ENCODE assay signal across 8 cellular contexts in the genomic region with DNA sequence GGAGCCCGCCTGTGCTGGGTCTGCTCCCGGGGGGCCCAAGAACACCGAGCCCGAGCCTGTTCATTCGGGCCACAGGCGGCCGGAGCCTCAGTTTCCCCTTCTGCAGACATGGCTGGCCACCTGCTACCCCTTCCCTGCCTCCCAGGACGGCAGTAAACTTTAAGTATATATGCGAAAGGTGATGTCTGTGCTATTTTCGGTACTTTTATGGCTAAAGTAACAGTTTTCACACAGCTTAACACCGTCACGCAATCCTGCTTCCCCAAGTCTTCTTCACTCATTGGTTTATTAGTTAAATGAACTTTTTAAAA. TPM values are rescaled to one million over a fixed set of nuclear protein-coding genes. Genes with fewer than 3 reads are reported as not detected.
DNase-seq lines count a peak whose midpoint lies in the region; ATAC-seq, FAIRE-seq and TF ChIP-seq lines count a peak whose summit lies in the region.

No MANE protein-coding gene starts in this region.

- H4K8ac ChIP-seq in mesendoderm (ENCODE audit: low read depth, low read length), result peak overlapping the region; percentile 82

- no peak for TF ChIP-seq EP300 in K562 (IDR thresholded peaks at IDR 0.05; ENCODE audit: low read length)

- H3K56ac ChIP-seq in mesendoderm (ENCODE audit: low read length), result peak overlapping the region; percentile 95

- peaks cover 19% of the 10 kb centered on the region for H3K79me1 ChIP-seq in mesendoderm (ENCODE audit: low read length)

- CTCF ChIA-PET in K562 (lab: Yijun Ruan, JAX; ENCODE audit: low intra/inter-chr PET ratio), result no interaction called here
- CTCF ChIA-PET in HEK293T (lab: Yijun Ruan, JAX), result interaction anchor here (0.7 kb wide), 1 partner anchor 464 kb away, joined by 4 read pairs; no protein-coding TSS in a partner anchor

- H3K27ac ChIP-seq in K562 (ENCODE audit: extremely low read depth, low read depth, low read length) (peak overlapping the region; percentile 72), mesendoderm (ENCODE audit: low read depth, low read length) (peak overlapping the region; percentile 69)

- H3K18ac ChIP-seq in mesendoderm (ENCODE audit: low read length), result peak overlapping the region; percentile 90

- H2BK15ac ChIP-seq in mesendoderm (replicated peaks; ENCODE audit: low read depth), result no peak overlapping the region

- H3K79me2 ChIP-seq in K562 (ENCODE audit: control insufficient read depth, insufficient read depth, low read length), result peaks cover 33% of the 10 kb centered on the region
- H3K79me2 ChIP-seq in mesendoderm (ENCODE audit: control insufficient read depth, insufficient read depth, low read length), result peaks cover 18% of the 10 kb centered on the region

- peaks cover 19% of the 10 kb centered on the region for H3K36me3 Mint-ChIP-seq in effector memory CD8-positive, alpha-beta T cell (ENCODE audit: insufficient read depth)

- H3K23ac ChIP-seq in mesendoderm (ENCODE audit: low read length), result no peak overlapping the region

- TF ChIP-seq RAD21 in K562 (CRISPR knock-in tag; conservative IDR thresholded peaks at IDR 0.05 in 1 of 2, IDR thresholded peaks at IDR 0.05 in 1 of 2), result no peak

- H2AFZ ChIP-seq in K562 (ENCODE audit: low read depth, low read length), result peak overlapping the region; percentile 97

- peak overlapping the region in 1 of 2 donors; percentile 64 for H3K27ac Mint-ChIP-seq in effector memory CD8-positive, alpha-beta T cell

- H3K4me1 ChIP-seq in K562 (replicated peaks in 1 of 2; ENCODE audit: control insufficient read depth in 2 of 2, insufficient read depth in 2 of 2, low read length in 2 of 2) (peaks cover 17% of the 10 kb centered on the region in 2 experiments; a peak in 4 of 5 replicates), mesendoderm (ENCODE audit: control insufficient read depth, low read depth, low read length) (peaks cover 2% of the 10 kb centered on the region)

- no peak overlapping the region for H2BK120ac ChIP-seq in mesendoderm (ENCODE audit: low read depth, low read length)

- no peaks in the 10 kb centered on the region for H4K20me1 ChIP-seq in K562 (replicated peaks; ENCODE audit: control insufficient read depth, insufficient read depth, low read length)

- H3K4me3 Mint-ChIP-seq in effector memory CD8-positive, alpha-beta T cell, result no peak overlapping the region

- no peak for TF ChIP-seq POLR2A in K562 (conservative IDR thresholded peaks at IDR 0.05)

- no peak overlapping the region for H2AK5ac ChIP-seq in mesendoderm (ENCODE audit: low read length)

- peak overlapping the region; percentile 69 for H3K4me3 ChIP-seq in K562
- peak overlapping the region; percentile 92 for H3K4me3 ChIP-seq in mesendoderm (ENCODE audit: low read length)

- no peak overlapping the region for H2BK5ac ChIP-seq in mesendoderm (ENCODE audit: low read length)

- H3K9me3 ChIP-seq in K562 (replicated peaks; ENCODE audit: control insufficient read depth, insufficient read depth, low read depth, low read length), result peaks cover 4% of the 10 kb centered on the region; the same call in 1 of the 2 replicates

- peaks cover 7 to 8% of the 10 kb centered on the region in 2 donors for H3K4me1 Mint-ChIP-seq in effector memory CD8-positive, alpha-beta T cell (ENCODE audit: low read depth in 2 of 2)

- H3K27me3 Mint-ChIP-seq in effector memory CD8-positive, alpha-beta T cell, result no peaks in the 10 kb centered on the region

- H3K4me2 ChIP-seq in K562 (ENCODE audit: insufficient read depth, low read length) (peak overlapping the region; percentile 95), mesendoderm (ENCODE audit: low read length) (peak overlapping the region; percentile 95)

- peak overlapping the region; percentile 8 for H3K4ac ChIP-seq in mesendoderm (ENCODE audit: low read depth, low read length)

- POLR2A ChIA-PET in K562 (lab: Yijun Ruan, JAX) (interaction anchor here (0.6 kb wide), 1 partner anchor 142 kb away, joined by 8 read pairs; no protein-coding TSS in a partner anchor), HEK293T (lab: Yijun Ruan, JAX) (interaction anchor here (0.6 to 2.2 kb wide), 6 partner anchors 9 to 218 kb away, joined by 3 to 5 read pairs (median 4); a partner anchor contains a TSS)

- in situ Hi-C loops in K562 (cut with MboI), result loop anchor here (10.0 kb wide), 1 partner anchor 393 kb away; no protein-coding TSS in a partner anchor

- H3K27me3 ChIP-seq in K562 (ENCODE audit: control insufficient read depth in 2 of 2, insufficient read depth in 2 of 2, low read length in 2 of 2) (no peaks in the 10 kb centered on the region), mesendoderm (ENCODE audit: insufficient read depth, low read length, poor library complexity) (peaks cover 2% of the 10 kb centered on the region)

- peak; percentile 64 for FAIRE-seq in K562 (lab: Jason Lieb, UNC)

- H4K5ac ChIP-seq in mesendoderm (ENCODE audit: low read length), result no peak overlapping the region

- peak; percentile 4 for ATAC-seq in HG03432 (IDR thresholded peaks at IDR 0.05; ENCODE audit: unreplicated experiment)
- ATAC-seq in K562, result peak; percentile 5
- no peak for ATAC-seq in HG02763 (IDR thresholded peaks at IDR 0.05; ENCODE audit: unreplicated experiment)
- no peak for ATAC-seq in effector memory CD8-positive, alpha-beta T cell (replicated peaks)

- H3K36me3 ChIP-seq in K562 (ENCODE audit: control insufficient read depth, insufficient read depth, low read length), result peaks cover 35% of the 10 kb centered on the region
- peaks cover 4% of the 10 kb centered on the region for H3K36me3 ChIP-seq in mesendoderm (ENCODE audit: control insufficient read depth, insufficient read depth, low read length)

- intact Hi-C loops in K562 (cut with micrococcal nuclease), result loop anchor here (5.0 kb wide), 1 partner anchor 65 kb away; a partner anchor contains a TSS

- 1% methylated on average over 12 of the region's 12 CpGs for WGBS in K562 (ENCODE audit: insufficient coverage, low coverage, missing lambda C conversion rate)
- no CpG with 5 or more reads among the region's 12 CpGs for WGBS in mesendoderm (ENCODE audit: extremely low coverage, insufficient coverage, low lambda C conversion rate)

- TF ChIP-seq CTCF in K562 (IDR thresholded peaks at IDR 0.05 in 2 of 3, conservative IDR thresholded peaks at IDR 0.05 in 1 of 3; ENCODE audit: insufficient read depth in 2 of 3, low read depth in 1 of 3, low read length in 3 of 3), result no peak

- H3K9me1 ChIP-seq in K562 (ENCODE audit: control insufficient read depth, insufficient read depth, low read length), result no peaks in the 10 kb centered on the region

- DNase-seq in NOMO-1 treated with DMSO at 0.1 percent for 48 hours (lab: John Stamatoyannopoulos, UW; ENCODE audit: unreplicated experiment) (peak; percentile 19), NOMO-1 treated with dmso at 0.1 percent for 144 hours (lab: John Stamatoyannopoulos, UW; ENCODE audit: unreplicated experiment) (no peak), K562 (ENCODE audit: extremely low read depth in 1 of 4, low spot score in 3 of 4) (peak in 1 of 4 experiments; percentile 20), mesendoderm (no peak), HEK293T (ENCODE audit: extremely low spot score) (no peak)
- no peak for DNase-seq in effector memory CD8-positive, alpha-beta T cell

- H3K9ac ChIP-seq in K562 (ENCODE audit: insufficient read depth in 1 of 2, low read depth in 2 of 2, low read length in 2 of 2) (peak overlapping the region; percentile 77 to 94), mesendoderm (ENCODE audit: low read length) (peak overlapping the region; percentile 93)

- BruUV-seq in K562 (replicated peaks; lab: Mats Ljungman, UMichigan), result TSS peak; percentile 62

- no peaks in the 10 kb centered on the region for H3K9me3 Mint-ChIP-seq in effector memory CD8-positive, alpha-beta T cell

TF ChIP-seq in K562, 482 proteins besides CTCF, POLR2A, EP300 and RAD21 (continues in another document):
- TF ChIP-seq BCOR (IDR thresholded peaks at IDR 0.05) (peak; percentile 75), ZNF57 (CRISPR knock-in tag; IDR thresholded peaks at IDR 0.05) (no peak), CREB1 (IDR thresholded peaks at IDR 0.05) (no peak), CREB1 (CRISPR knock-in tag; IDR thresholded peaks at IDR 0.05) (peak; percentile 23; the same call in 1 of the 2 replicates), POLR2G (IDR thresholded peaks at IDR 0.05; ENCODE audit: low read depth, low read length) (no peak), RBBP5 (IDR thresholded peaks at IDR 0.05; ENCODE audit: borderline replicate concordance, insufficient read depth, low read length, poor library complexity, severe bottlenecking) (peak; percentile 3), NR1H2 (CRISPR knock-in tag; IDR thresholded peaks at IDR 0.05) (0 out of 2 replicates have a peak, but pooled peaks have one; percentile 46)

TF ChIP-seq in HEK293T, 16 proteins besides CTCF, POLR2A, EP300 and RAD21 (continues in another document):
- TF ChIP-seq TARDBP (IDR thresholded peaks at IDR 0.05) (no peak), NFRKB (IDR thresholded peaks at IDR 0.05) (no peak), FOXK2 (IDR thresholded peaks at IDR 0.05) (no peak)
- TF ChIP-seq, protein P1, sequence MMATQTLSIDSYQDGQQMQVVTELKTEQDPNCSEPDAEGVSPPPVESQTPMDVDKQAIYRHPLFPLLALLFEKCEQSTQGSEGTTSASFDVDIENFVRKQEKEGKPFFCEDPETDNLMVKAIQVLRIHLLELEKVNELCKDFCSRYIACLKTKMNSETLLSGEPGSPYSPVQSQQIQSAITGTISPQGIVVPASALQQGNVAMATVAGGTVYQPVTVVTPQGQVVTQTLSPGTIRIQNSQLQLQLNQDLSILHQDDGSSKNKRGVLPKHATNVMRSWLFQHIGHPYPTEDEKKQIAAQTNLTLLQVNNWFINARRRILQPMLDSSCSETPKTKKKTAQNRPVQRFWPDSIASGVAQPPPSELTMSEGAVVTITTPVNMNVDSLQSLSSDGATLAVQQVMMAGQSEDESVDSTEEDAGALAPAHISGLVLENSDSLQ (IDR thresholded peaks at IDR 0.05), result no peak

RNA-seq across cellular contexts. Expression of a gene that starts 0.5 kb away (rescaled TPM):
- total RNA-seq in K562 (2011; cell fraction: chromatin; rRNA removed; ENCODE audit: low replicate concordance), result 45.0 and 132 TPM in 2 replicates
- total RNA-seq in K562 (2011; cell fraction: nucleolus; rRNA removed), result 21.7 and 27.0 TPM in 2 replicates
- 46.1 and 73.2 TPM in 2 replicates for total RNA-seq in K562 (2011; cell fraction: nucleoplasm; rRNA removed)
- total RNA-seq in K562 (2014; rRNA removed) (22.0 and 24.8 TPM in 2 replicates), K562 (2014; rRNA removed; fragmentation: Illumina TruSeq; extraction: Trizol) (44.8 and 55.0 TPM in 2 replicates), K562 (2015; rRNA removed; fragmentation: Illumina TruSeq; extraction: Trizol) (38.5 and 45.3 TPM in 2 replicates), K562 (2021) (29.6 and 32.2 TPM in 2 replicates)
- polyA plus RNA-seq in K562 (2011; rRNA removed) (33.2 and 42.8 TPM in 2 replicates), K562 (2014; fragmentation: Illumina TruSeq; extraction: Trizol) (39.2 and 47.0 TPM in 2 replicates), K562 (2014; fragmentation: Nextera tagmentation; extraction: Ambion mirVana) (10 to 100 TPM; 23.9 to 30.3 TPM), K562 (2014; rRNA removed) (29.0 and 31.9 TPM in 2 replicates)
- polyA plus RNA-seq in K562 (2011; cell fraction: cytosol; rRNA removed), result 3.7 and 9.3 TPM in 2 replicates
- polyA plus RNA-seq in K562 (2011; cell fraction: nucleus; rRNA removed), result 50.2 and 75.1 TPM in 2 replicates
- polyA plus RNA-seq in K562 (2012), result 21.9 and 22.3 TPM in 2 replicates
- polyA minus RNA-seq in K562 (2011; rRNA and poly(A)+ RNA removed), result 33.4 and 40.3 TPM in 2 replicates
- polyA minus RNA-seq in K562 (2011; cell fraction: cytosol; rRNA and poly(A)+ RNA removed), result 10.6 and 12.2 TPM in 2 replicates
- polyA minus RNA-seq in K562 (2011; cell fraction: nucleus; rRNA and poly(A)+ RNA removed), result 26.8 and 41.8 TPM in 2 replicates
- 26.0 TPM for polyA plus RNA-seq in mesendoderm (2013, experiment 1 of 2)
- 24.2 TPM for polyA plus RNA-seq in mesendoderm (2013, experiment 2 of 2)

Comparison
In these comparisons a context has a peak if more than half of its experiments do, and no peak if none do; other contexts are left out.
1. ATAC-seq: peak in HG03432 (single experiment) and K562 (single experiment); none in HG02763 (single experiment) and effector memory CD8-positive, alpha-beta T cell (single experiment).